In the genomic region with DNA sequence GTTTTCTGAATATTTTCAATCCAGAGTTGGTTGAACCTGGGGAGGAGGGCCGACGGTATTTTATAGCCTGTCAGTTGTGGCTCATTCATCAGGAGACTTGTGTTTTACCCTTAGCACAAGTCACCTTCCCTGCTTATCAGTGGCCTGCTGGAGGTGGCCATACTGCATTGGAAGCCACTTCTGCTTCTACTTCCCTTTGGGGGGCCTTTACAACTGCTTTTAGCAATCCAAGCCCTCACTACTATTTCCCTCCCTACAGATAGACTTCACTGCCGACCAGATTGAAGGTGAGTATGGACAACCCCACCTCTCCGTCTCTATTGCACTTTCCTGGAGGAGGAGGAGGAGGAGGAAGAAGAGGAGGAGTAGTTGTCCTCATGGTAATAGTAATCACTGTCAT, we compare ENCODE assay signal across 30 cellular contexts. TPM values are rescaled to one million over a fixed set of nuclear protein-coding genes. Genes with fewer than 3 reads are reported as not detected.
"Had no signal": no experiment of that assay in that cellular context is flagged by ENCODE, and none has a peak within 500 bp of the region (broad histone marks: within the 10 kb centered on the region; RNA-seq: fewer than 3 reads in every experiment).

No MANE protein-coding gene starts in this region.

- H3K27ac ChIP-seq: ascending aorta, PC-9, SJCRH30, SK-N-MC had no signal

- ATAC-seq: activated T-cell treated with anti-CD3 and anti-CD28 coated beads, Interleukin-2, amount 50 U/mL, for 4 hours had no signal

- H3K9me3 ChIP-seq: ascending aorta, SJCRH30 had no signal

- FAIRE-seq: RCC 7860 had no signal

- H3K4me3 ChIP-seq: ascending aorta, PC-9, SJCRH30, SK-N-MC had no signal

- H3K27me3 ChIP-seq: ascending aorta, SJCRH30 had no signal

- DNase-seq: activated CD4-positive, alpha-beta memory T cell treated with anti-CD3 and anti-CD28 coated beads for 36 hours; activated CD4-positive, alpha-beta T cell treated with anti-CD3 and anti-CD28 coated beads, Interleukin-2, amount 10 ng/mL, durations not matched to agents 24 days and 14 days; activated CD8-positive, alpha-beta memory T cell treated with anti-CD3 and anti-CD28 coated beads, Interleukin-2, amount 50 U/mL, for 4 hours; activated naive CD4-positive, alpha-beta T cell; activated naive CD4-positive, alpha-beta T cell treated with anti-CD3 and anti-CD28 coated beads, Interleukin-2, amount 50 U/mL, for 16 hours; activated naive CD8-positive, alpha-beta T cell treated with anti-CD3 and anti-CD28 coated beads for 36 hours; activated T-cell treated with anti-CD3 and anti-CD28 coated beads for 4 hours; activated T-cell treated with anti-CD3 and anti-CD28 coated beads, Interleukin-2, amount 50 U/mL, for 4 hours; amygdala; caudate nucleus; cerebellar nuclear complex; MV-4-11; NCI-H1092; NCI-H1436 treated with DMSO at 0.1 percent for 48 hours; NCI-H1694 treated with DMSO at 0.1 percent for 48 hours; NCI-H2029; NCI-H510A; NCI-H526; NCI-H748 treated with DMSO at 0.1 percent for 48 hours; NK-92 treated with Interleukin-12 subunit alpha and Interleukin-12 subunit beta, amount 100 ng/mL, for 24 hours; PC-9; Right ventricle myocardium superior; SJCRH30; T1000 had no signal

- H3K36me3 ChIP-seq: ascending aorta, SJCRH30 had no signal

- H3K4me1 ChIP-seq: ascending aorta had no signal

RNA-seq across cellular contexts. Expression of a gene that starts 4.4 kb away (rescaled TPM):
- total RNA-seq: activated CD4-positive, alpha-beta memory T cell treated with anti-CD3 and anti-CD28 coated beads for 36 hours; activated CD4-positive, alpha-beta T cell treated with anti-CD3 and anti-CD28 coated beads, Interleukin-2, amount 10 ng/mL, durations not matched to agents 24 days and 14 days; activated naive CD8-positive, alpha-beta T cell treated with anti-CD3 and anti-CD28 coated beads for 36 hours; activated T-cell treated with anti-CD3 and anti-CD28 coated beads, Interleukin-2, amount 50 U/mL, for 4 hours; activated T-helper 1 cell treated with anti-CD3 and anti-CD28 coated beads, Interleukin-12 subunit alpha, Interleukin-12 subunit beta, Interleukin-2, Interleukin-4 antibody, amounts not matched to agents 30 ng/mL and 10 ng/mL and 1 ng/mL, durations not matched to agents 14 hours and 24 hours and 36 hours; ascending aorta; M059J; PC-9; T-helper 2 cell treated with Interferon-gamma antibody and Interleukin-4, amounts not matched to agents 100 ng/mL and 5 ng/mL, for 36 hours had no signal

RNA-seq across cellular contexts. Expression of a gene that starts 40.1 kb away (rescaled TPM):
- total RNA-seq: activated CD4-positive, alpha-beta memory T cell treated with anti-CD3 and anti-CD28 coated beads for 36 hours; activated CD4-positive, alpha-beta T cell treated with anti-CD3 and anti-CD28 coated beads, Interleukin-2, amount 10 ng/mL, durations not matched to agents 24 days and 14 days; activated T-helper 1 cell treated with anti-CD3 and anti-CD28 coated beads, Interleukin-12 subunit alpha, Interleukin-12 subunit beta, Interleukin-2, Interleukin-4 antibody, amounts not matched to agents 30 ng/mL and 10 ng/mL and 1 ng/mL, durations not matched to agents 14 hours and 24 hours and 36 hours had no signal
